ENCODE assay signal across 11 cellular contexts in the genomic region with DNA sequence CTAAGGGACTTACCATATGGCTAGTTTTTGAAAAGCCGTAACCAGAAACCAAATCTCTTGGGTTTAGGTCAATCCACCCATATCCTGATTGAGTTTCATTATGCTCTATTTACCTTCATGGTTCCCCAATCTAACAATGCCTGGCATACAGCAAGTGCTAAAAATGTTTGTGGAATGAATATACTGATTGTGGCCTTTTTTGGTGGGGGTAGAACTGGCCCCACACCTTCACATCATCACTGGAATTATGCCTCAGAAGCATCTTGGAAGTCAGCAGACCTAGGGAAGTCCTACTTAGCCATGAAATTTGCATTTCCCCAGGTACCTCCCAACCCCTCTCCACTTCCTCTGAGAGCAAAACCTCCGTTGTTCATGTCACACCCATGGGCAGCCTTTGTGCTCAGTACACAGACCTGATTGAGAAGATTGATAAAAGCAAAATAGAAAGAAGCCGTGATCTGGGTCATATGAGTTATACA. TPM values are rescaled to one million over a fixed set of nuclear protein-coding genes. Genes with fewer than 3 reads are reported as not detected.
DNase-seq lines count a peak whose midpoint lies in the region; ATAC-seq and TF ChIP-seq lines count a peak whose summit lies in the region.
"Had no signal": no experiment of that assay in that cellular context is flagged by ENCODE, and none has a peak within 500 bp of the region (broad histone marks: within the 10 kb centered on the region; RNA-seq: fewer than 3 reads in every experiment).

No MANE protein-coding gene starts in this region.

- no peaks in the 10 kb centered on the region for H3K36me3 ChIP-seq in body of pancreas (replicated peaks in 1 of 2; ENCODE audit: insufficient read depth in 1 of 2, low read depth in 2 of 2)

- WGBS in body of pancreas, 2 donors, result 76 to 85% methylated on average over 3 of the region's 3 CpGs

- CTCF ChIA-PET in CD4-positive, alpha-beta T cell (lab: Charles Lee), result interaction anchor here (1.3 to 1.8 kb wide), 4 partner anchors 11 to 46 kb away, joined by 3 to 8 read pairs (median 5); no protein-coding TSS in a partner anchor

- H3K27me3 ChIP-seq in CD4-positive, alpha-beta T cell (ENCODE audit: control insufficient read depth, insufficient read depth, low read length), result no peaks in the 10 kb centered on the region
- H3K27me3 ChIP-seq in body of pancreas, result no peaks in the 10 kb centered on the region

- intact Hi-C loops in CD4-positive, alpha-beta T cell (cut with DNase I, micrococcal nuclease), result loop anchor here in 1 of 2 experiments (1.0 kb wide), 1 partner anchor 9 kb away; no protein-coding TSS in a partner anchor
- intact Hi-C loops in body of pancreas (cut with DNase I), result no loop called here

- peak overlapping the region; percentile 37 for H3K27ac ChIP-seq in CD4-positive, alpha-beta T cell (ENCODE audit: low read depth, low read length)
- H3K27ac ChIP-seq in body of pancreas, result no peak overlapping the region
- H3K27ac ChIP-seq: KMS-11 had no signal

- H3K4me3 ChIP-seq in body of pancreas, result no peak overlapping the region

- TF ChIP-seq CTCF in CD4-positive, alpha-beta T cell (IDR thresholded peaks at IDR 0.05), result no peak
- TF ChIP-seq CTCF in type B pancreatic cell (conservative IDR thresholded peaks at IDR 0.05) (no peak), body of pancreas (IDR thresholded peaks at IDR 0.05) (no peak)

- DNase-seq in CD4-positive, alpha-beta T cell, result no peak
- DNase-seq in GM19238 (ENCODE audit: insufficient read length, low spot score) (peak; percentile 45), type B pancreatic cell (ENCODE audit: extremely low spot score, unreplicated experiment) (no peak), body of pancreas (no peak), NCI-H2171 treated with DMSO at 0.1 percent for 48 hours (lab: John Stamatoyannopoulos, UW) (no peak), dedifferentiated amniotic fluid mesenchymal stem cell (ENCODE audit: extremely low spot score) (no peak)
- no peak for DNase-seq in activated naive CD4-positive, alpha-beta T cell treated with anti-CD3 and anti-CD28 coated beads, Interleukin-2, amount 50 U/mL, for 72 hours (ENCODE audit: low spot score in 2 of 2)

- no peak for TF ChIP-seq POLR2A in body of pancreas (IDR thresholded peaks at IDR 0.05)

- peaks cover 74% of the 10 kb centered on the region for H3K4me1 Mint-ChIP-seq in CD4-positive, alpha-beta T cell (ENCODE audit: low read depth)
- no peaks in the 10 kb centered on the region for H3K4me1 Mint-ChIP-seq in type B pancreatic cell (ENCODE audit: unreplicated experiment)
- H3K4me1 Mint-ChIP-seq: mesothelial cell of epicardium had no signal

- H3K9me3 ChIP-seq in CD4-positive, alpha-beta T cell (ENCODE audit: control insufficient read depth, low read length), result no peaks in the 10 kb centered on the region
- H3K9me3 ChIP-seq in body of pancreas, result no peaks in the 10 kb centered on the region

- H3K4me1 ChIP-seq in body of pancreas, result no peaks in the 10 kb centered on the region

- peak; percentile 83 for ATAC-seq in CD4-positive, alpha-beta T cell (ENCODE audit: poor library complexity)
- ATAC-seq in HG03103 (IDR thresholded peaks at IDR 0.05; ENCODE audit: low read depth, unreplicated experiment) (peak; percentile 73), body of pancreas (no peak)
- ATAC-seq in activated naive CD4-positive, alpha-beta T cell treated with anti-CD3 and anti-CD28 coated beads, Interleukin-2, amount 50 U/mL, for 72 hours, result peak; percentile 71 to 86

- POLR2A ChIA-PET in CD4-positive, alpha-beta T cell (lab: Charles Lee), result interaction anchor here (0.7 to 4.9 kb wide), 20 partner anchors 9 to 405 kb away, joined by 3 to 37 read pairs (median 4); a partner anchor contains a TSS

- H3K4me3 Mint-ChIP-seq in CD4-positive, alpha-beta T cell, result peak overlapping the region; percentile 64
- no peak overlapping the region for H3K4me3 Mint-ChIP-seq in type B pancreatic cell
- H3K4me3 Mint-ChIP-seq: mesothelial cell of epicardium had no signal

- no peaks in the 10 kb centered on the region for H3K9me3 Mint-ChIP-seq in CD4-positive, alpha-beta T cell
- peaks cover 8 to 33% of the 10 kb centered on the region in 2 donors for H3K9me3 Mint-ChIP-seq in activated naive CD4-positive, alpha-beta T cell treated with anti-CD3 and anti-CD28 coated beads, Interleukin-2, amount 50 U/mL, for 72 hours
- no peaks in the 10 kb centered on the region for H3K9me3 Mint-ChIP-seq in type B pancreatic cell

- no peaks in the 10 kb centered on the region for H3K27me3 Mint-ChIP-seq in CD4-positive, alpha-beta T cell
- H3K27me3 Mint-ChIP-seq in type B pancreatic cell, result no peaks in the 10 kb centered on the region

- peak overlapping the region; percentile 78 for H3K27ac Mint-ChIP-seq in CD4-positive, alpha-beta T cell
- H3K27ac Mint-ChIP-seq in activated naive CD4-positive, alpha-beta T cell treated with anti-CD3 and anti-CD28 coated beads, Interleukin-2, amount 50 U/mL, for 72 hours, result peak overlapping the region; percentile 86 to 93
- H3K27ac Mint-ChIP-seq in type B pancreatic cell, result no peak overlapping the region
- H3K27ac Mint-ChIP-seq: mesothelial cell of epicardium had no signal

- no peaks in the 10 kb centered on the region for H3K36me3 Mint-ChIP-seq in CD4-positive, alpha-beta T cell (ENCODE audit: low read depth)
- H3K36me3 Mint-ChIP-seq in activated naive CD4-positive, alpha-beta T cell treated with anti-CD3 and anti-CD28 coated beads, Interleukin-2, amount 50 U/mL, for 72 hours, result peaks cover 12 to 65% of the 10 kb centered on the region in 2 donors
- H3K36me3 Mint-ChIP-seq in type B pancreatic cell, result no peaks in the 10 kb centered on the region
- H3K36me3 Mint-ChIP-seq: mesothelial cell of epicardium had no signal

RNA-seq across cellular contexts. Expression of a gene that starts 17.8 kb away (rescaled TPM):
- 10 to 100 TPM; 39.4 to 39.8 TPM for total RNA-seq in CD4-positive, alpha-beta T cell
- total RNA-seq in activated naive CD4-positive, alpha-beta T cell treated with anti-CD3 and anti-CD28 coated beads, Interleukin-2, amount 50 U/mL, for 72 hours, result 10 to 100 TPM; 84.3 to 96.3 TPM
- total RNA-seq in type B pancreatic cell (ENCODE audit: low replicate concordance), result not detected in 2 replicates
- total RNA-seq in body of pancreas, result not detected
- total RNA-seq: endothelial cell of umbilical vein, mesothelial cell of epicardium had no signal

RNA-seq across cellular contexts. Expression of a gene that starts 47.0 kb away (rescaled TPM):
- 100 to 1,000 TPM; 387 to 395 TPM for total RNA-seq in CD4-positive, alpha-beta T cell
- total RNA-seq in activated naive CD4-positive, alpha-beta T cell treated with anti-CD3 and anti-CD28 coated beads, Interleukin-2, amount 50 U/mL, for 72 hours, result 100 to 1,000 TPM; 231 to 236 TPM
- total RNA-seq in type B pancreatic cell (ENCODE audit: low replicate concordance), result 0.57 TPM in 1 of 2 replicates, not detected in the other
- 1 to 10 TPM; 2.3 to 5.7 TPM for total RNA-seq in body of pancreas
- total RNA-seq: endothelial cell of umbilical vein had no signal

Comparison
In these comparisons a context has a peak if more than half of its experiments do, and no peak if none do; other contexts are left out.
1. RNA of a gene that starts 17.8 kb away (total RNA-seq): 84.3 to 96.3 TPM in activated naive CD4-positive, alpha-beta T cell treated with anti-CD3 and anti-CD28 coated beads, Interleukin-2, amount 50 U/mL, for 72 hours and 39.4 to 39.8 TPM in CD4-positive, alpha-beta T cell; not detected in body of pancreas and not detected in type B pancreatic cell; every median in the first group is over 10 times any median in the second.
2. RNA of a gene that starts 47.0 kb away (total RNA-seq): 387 to 395 TPM in CD4-positive, alpha-beta T cell and 231 to 236 TPM in activated naive CD4-positive, alpha-beta T cell treated with anti-CD3 and anti-CD28 coated beads, Interleukin-2, amount 50 U/mL, for 72 hours; 2.3 to 5.7 TPM in body of pancreas and 0.57 TPM in type B pancreatic cell; every median in the first group is over 10 times any median in the second.